In genomic region chr2:128196026-128196822, GRCh38 we compare ENCODE assay signal across 8 cellular contexts.
DNase-seq lines count a peak whose midpoint lies in the region; ATAC-seq, FAIRE-seq and TF ChIP-seq lines count a peak whose summit lies in the region.

No MANE protein-coding gene starts in this region.

- DNase-seq in EL, result peak; percentile 18
- peak; percentile 19 for DNase-seq in astrocyte of the hippocampus (ENCODE audit: low read depth, low spot score)
- DNase-seq in NCI-H524 treated with DMSO at 0.1 percent for 48 hours (lab: John Stamatoyannopoulos, UW), result no peak
- no peak for DNase-seq in GM12892 (ENCODE audit: insufficient read length)

- H3K36me3 ChIP-seq in mucosa of stomach (ENCODE audit: control insufficient read depth, insufficient read depth, low read length), result no peaks in the 10 kb centered on the region

- H3K9me3 ChIP-seq in mucosa of stomach (ENCODE audit: control insufficient read depth, low read length), result no peaks in the 10 kb centered on the region

- peak overlapping the region; percentile 38 for H3K4me3 ChIP-seq in mucosa of stomach (ENCODE audit: low read length)

- ATAC-seq in HG02678 (IDR thresholded peaks at IDR 0.05; ENCODE audit: unreplicated experiment), result peak; percentile 73
- no peak for ATAC-seq in GM21619 (IDR thresholded peaks at IDR 0.05; ENCODE audit: unreplicated experiment)
- no peak for ATAC-seq in GM21825 (IDR thresholded peaks at IDR 0.05; ENCODE audit: unreplicated experiment)

- FAIRE-seq in GM12892 (lab: Jason Lieb, UNC), result no peak

- TF ChIP-seq POLR2A in GM12892 (IDR thresholded peaks at IDR 0.05; ENCODE audit: low read depth, low read length), result no peak

- H3K9ac ChIP-seq in mucosa of stomach (ENCODE audit: low read length), result peak overlapping the region; percentile 22

- peaks cover 38% of the 10 kb centered on the region for H3K4me1 ChIP-seq in mucosa of stomach (ENCODE audit: control insufficient read depth, insufficient read depth, low read length)

- H3K27me3 ChIP-seq in mucosa of stomach (ENCODE audit: control insufficient read depth, insufficient read depth, low read length), result no peaks in the 10 kb centered on the region

Comparison
In these comparisons a context has a peak if more than half of its experiments do, and no peak if none do; other contexts are left out.
1. DNase-seq: peak in EL (single experiment) and astrocyte of the hippocampus (single experiment); none in NCI-H524 treated with DMSO at 0.1 percent for 48 hours (single experiment) and GM12892 (single experiment).